ENCODE assay signal across 9 cellular contexts in genomic region chr2:54103454-54104314, GRCh38. TPM values are rescaled to one million over a fixed set of nuclear protein-coding genes. Genes with fewer than 3 reads are reported as not detected.
DNase-seq lines count a peak whose midpoint lies in the region; ATAC-seq lines count a peak whose summit lies in the region.
"Had no signal": no experiment of that assay in that cellular context is flagged by ENCODE, and none has a peak within 500 bp of the region (broad histone marks: within the 10 kb centered on the region; RNA-seq: fewer than 3 reads in every experiment).

No MANE protein-coding gene starts in this region.

- no peak overlapping the region for H3K9ac ChIP-seq in mesendoderm (ENCODE audit: low read length)

- H3K4me1 ChIP-seq in mesendoderm (ENCODE audit: control insufficient read depth, low read depth, low read length), result peaks cover 2% of the 10 kb centered on the region

- no peak overlapping the region for H3K27ac ChIP-seq in mesendoderm (ENCODE audit: low read depth, low read length)
- H3K27ac ChIP-seq: tibial artery had no signal

- H2BK5ac ChIP-seq in mesendoderm (ENCODE audit: low read length), result no peak overlapping the region

- peaks cover 2% of the 10 kb centered on the region for H3K36me3 Mint-ChIP-seq in central memory CD8-positive, alpha-beta T cell (ENCODE audit: insufficient read depth)

- no peak overlapping the region for H3K56ac ChIP-seq in mesendoderm (ENCODE audit: low read length)

- no peaks in the 10 kb centered on the region for H3K79me1 ChIP-seq in mesendoderm (ENCODE audit: low read length)

- H3K27ac Mint-ChIP-seq in central memory CD8-positive, alpha-beta T cell (ENCODE audit: low read depth), result no peak overlapping the region

- H3K27me3 ChIP-seq in mesendoderm (ENCODE audit: insufficient read depth, low read length, poor library complexity), result no peaks in the 10 kb centered on the region
- H3K27me3 ChIP-seq: tibial artery had no signal

- no peak overlapping the region for H3K4ac ChIP-seq in mesendoderm (ENCODE audit: low read depth, low read length)

- no peak overlapping the region for H4K8ac ChIP-seq in mesendoderm (ENCODE audit: low read depth, low read length)

- no peaks in the 10 kb centered on the region for H3K79me2 ChIP-seq in mesendoderm (ENCODE audit: control insufficient read depth, insufficient read depth, low read length)

- H3K4me2 ChIP-seq in mesendoderm (ENCODE audit: low read length), result no peak overlapping the region

- no peak overlapping the region for H3K4me3 Mint-ChIP-seq in central memory CD8-positive, alpha-beta T cell

- no peaks in the 10 kb centered on the region for H3K9me3 Mint-ChIP-seq in central memory CD8-positive, alpha-beta T cell

- H2BK120ac ChIP-seq in mesendoderm (ENCODE audit: low read depth, low read length), result no peak overlapping the region

- no peak overlapping the region for H3K23ac ChIP-seq in mesendoderm (ENCODE audit: low read length)

- peak; percentile 54 for ATAC-seq in HG03139 (IDR thresholded peaks at IDR 0.05; ENCODE audit: unreplicated experiment)
- peak; percentile 84 for ATAC-seq in central memory CD8-positive, alpha-beta T cell (replicated peaks; ENCODE audit: extremely low read depth, poor library complexity, severe bottlenecking)

- no peaks in the 10 kb centered on the region for H3K27me3 Mint-ChIP-seq in central memory CD8-positive, alpha-beta T cell

- H3K4me3 ChIP-seq in mesendoderm (ENCODE audit: low read length), result no peak overlapping the region
- H3K4me3 ChIP-seq: tibial artery had no signal

- H3K18ac ChIP-seq in mesendoderm (ENCODE audit: low read length), result no peak overlapping the region

- intact Hi-C loops in posterior vena cava (cut with DNase I), result no loop called here

- H3K36me3 ChIP-seq in mesendoderm (ENCODE audit: control insufficient read depth, insufficient read depth, low read length), result no peaks in the 10 kb centered on the region
- H3K36me3 ChIP-seq: tibial artery had no signal

- peaks cover 5% of the 10 kb centered on the region for H3K4me1 Mint-ChIP-seq in central memory CD8-positive, alpha-beta T cell

- no CpG with 5 or more reads among the region's 3 CpGs for WGBS in mesendoderm (ENCODE audit: extremely low coverage, insufficient coverage, low lambda C conversion rate)

- no peak overlapping the region for H2AK5ac ChIP-seq in mesendoderm (ENCODE audit: low read length)

- DNase-seq in stimulated activated CD8-positive, alpha-beta memory T cell treated with anti-CD3 and anti-CD28 coated beads, Interleukin-12 subunit alpha, Interleukin-12 subunit beta, amount 100 ng/mL, for 4 hours (ENCODE audit: low read depth), result peak; percentile 7
- DNase-seq in stimulated activated CD8-positive, alpha-beta memory T cell treated with anti-CD3 and anti-CD28 coated beads, Interleukin-4, amount 100 ng/mL, for 48 hours, result no peak
- peak; percentile 44 for DNase-seq in SHP77 treated with DMSO at 0.1 percent for 48 hours (lab: John Stamatoyannopoulos, UW)
- DNase-seq in central memory CD8-positive, alpha-beta T cell (ENCODE audit: low spot score in 2 of 2), result no peak
- peak; percentile 85 for DNase-seq in mesendoderm
- DNase-seq in posterior vena cava (ENCODE audit: low spot score), result no peak
- DNase-seq in NCI-H187 treated with DMSO at 0.1 percent for 48 hours (lab: John Stamatoyannopoulos, UW), result no peak

- H2BK15ac ChIP-seq in mesendoderm (replicated peaks; ENCODE audit: low read depth), result no peak overlapping the region

- no peak overlapping the region for H4K5ac ChIP-seq in mesendoderm (ENCODE audit: low read length)

RNA-seq across cellular contexts. Expression of gene ACYP2, which starts 11.7 kb away (rescaled TPM):
- polyA plus RNA-seq in mesendoderm (2013, experiment 1 of 2), result 2.6 TPM
- 3.3 TPM for polyA plus RNA-seq in mesendoderm (2013, experiment 2 of 2)
- total RNA-seq in posterior vena cava, result 10 to 100 TPM; 16.8 to 17.0 TPM

Comparison
In these comparisons a context has a peak if more than half of its experiments do, and no peak if none do; other contexts are left out.
1. DNase-seq: peak in stimulated activated CD8-positive, alpha-beta memory T cell treated with anti-CD3 and anti-CD28 coated beads, Interleukin-12 subunit alpha, Interleukin-12 subunit beta, amount 100 ng/mL, for 4 hours (single experiment), SHP77 treated with DMSO at 0.1 percent for 48 hours (single experiment) and mesendoderm (single experiment); none in stimulated activated CD8-positive, alpha-beta memory T cell treated with anti-CD3 and anti-CD28 coated beads, Interleukin-4, amount 100 ng/mL, for 48 hours (single experiment), central memory CD8-positive, alpha-beta T cell (0 of 2), posterior vena cava (single experiment) and NCI-H187 treated with DMSO at 0.1 percent for 48 hours (single experiment).